8 cellular contexts compared by ENCODE assay signal in genomic region chr20:30289049-30289448, GRCh38.
DNase-seq lines count a peak whose midpoint lies in the region; ATAC-seq and TF ChIP-seq lines count a peak whose summit lies in the region.
"Not testable (repeated sequence)": the region's sequence is repeated elsewhere in the genome, so short reads cannot be mapped to it uniquely, and the experiment has no call there.

No MANE protein-coding gene starts in this region.

- not testable (repeated sequence) for H3K27me3 ChIP-seq in CD4-positive, CD25-positive, alpha-beta regulatory T cell (ENCODE audit: control insufficient read depth, insufficient read depth, low read length); right cardiac atrium (ENCODE audit: control insufficient read depth, insufficient read depth); naive thymus-derived CD4-positive, alpha-beta T cell (ENCODE audit: control insufficient read depth in 2 of 2, insufficient read depth in 2 of 2, low read length in 2 of 2)

- not testable (repeated sequence) for H3K36me3 ChIP-seq in CD4-positive, CD25-positive, alpha-beta regulatory T cell (ENCODE audit: control insufficient read depth, insufficient read depth, low read length); KOPT-K1 (ENCODE audit: insufficient read depth, low read length); naive thymus-derived CD4-positive, alpha-beta T cell (ENCODE audit: control insufficient read depth in 2 of 3, insufficient read depth in 3 of 3, low read length in 3 of 3)

- H3K27ac ChIP-seq in CD4-positive, CD25-positive, alpha-beta regulatory T cell (ENCODE audit: insufficient read depth, low read length, poor library complexity, severe bottlenecking): peak overlapping the region; percentile 41
- H3K27ac ChIP-seq in KOPT-K1 (ENCODE audit: low read depth, low read length, poor library complexity, severe bottlenecking) (peak overlapping the region; percentile 72), right cardiac atrium (ENCODE audit: low read length) (peak overlapping the region; percentile 45)
- H3K27ac ChIP-seq in naive thymus-derived CD4-positive, alpha-beta T cell (ENCODE audit: low read depth, low read length): peak overlapping the region; percentile 65

- WGBS in right cardiac atrium: 38% methylated on average over 11 of the region's 11 CpGs

- not testable (repeated sequence) for TF ChIP-seq CTCF in activated B cell treated with CpG ODN at 0.5 μM for 24 hours (IDR thresholded peaks at IDR 0.05); choroid plexus epithelial cell (conservative IDR thresholded peaks at IDR 0.05; ENCODE audit: low read depth, low read length)

- not testable (repeated sequence) for H3K36me3 Mint-ChIP-seq in CD4-positive, CD25-positive, alpha-beta regulatory T cell; activated B cell treated with CpG ODN at 0.5 μM for 24 hours (ENCODE audit: low read depth); naive thymus-derived CD4-positive, alpha-beta T cell; stimulated activated naive B cell treated with anti-CD40 and anti-IgM and Interleukin-4, amounts not matched to agents 10 μg/mL and 1 μg/mL and 100 μg/mL, for 72 hours

- H3K4me1 ChIP-seq in CD4-positive, CD25-positive, alpha-beta regulatory T cell (ENCODE audit: control insufficient read depth, insufficient read depth, low read length, poor library complexity, severe bottlenecking); right cardiac atrium (ENCODE audit: control insufficient read depth, insufficient read depth, low read length); naive thymus-derived CD4-positive, alpha-beta T cell (ENCODE audit: control insufficient read depth in 2 of 2, insufficient read depth in 2 of 2, low read length in 2 of 2): not testable (repeated sequence)

- not testable (repeated sequence) for ATAC-seq in CD4-positive, CD25-positive, alpha-beta regulatory T cell (ENCODE audit: low read depth in 2 of 2); activated B cell treated with CpG ODN at 0.5 μM for 24 hours (ENCODE audit: low read depth); right cardiac atrium; naive thymus-derived CD4-positive, alpha-beta T cell; stimulated activated naive B cell treated with anti-CD40 and anti-IgM and Interleukin-4, amounts not matched to agents 10 μg/mL and 1 μg/mL and 100 μg/mL, for 72 hours (replicated peaks)

- peak overlapping the region; percentile 41 for H3K4me3 ChIP-seq in CD4-positive, CD25-positive, alpha-beta regulatory T cell (ENCODE audit: low read depth, low read length)
- H3K4me3 ChIP-seq in choroid plexus epithelial cell (ENCODE audit: low read depth, low read length): peak overlapping the region; percentile 39
- H3K4me3 ChIP-seq in right cardiac atrium (ENCODE audit: low read length): not testable (repeated sequence)
- peak overlapping the region; percentile 53 for H3K4me3 ChIP-seq in naive thymus-derived CD4-positive, alpha-beta T cell (ENCODE audit: low read length)

- not testable (repeated sequence) for H3K27me3 Mint-ChIP-seq in CD4-positive, CD25-positive, alpha-beta regulatory T cell; activated B cell treated with CpG ODN at 0.5 μM for 24 hours; naive thymus-derived CD4-positive, alpha-beta T cell; stimulated activated naive B cell treated with anti-CD40 and anti-IgM and Interleukin-4, amounts not matched to agents 10 μg/mL and 1 μg/mL and 100 μg/mL, for 72 hours

- peaks cover 6 to 30% (median 13%) of the 10 kb centered on the region in 4 donors for H3K4me1 Mint-ChIP-seq in CD4-positive, CD25-positive, alpha-beta regulatory T cell
- peaks cover 28% of the 10 kb centered on the region for H3K4me1 Mint-ChIP-seq in activated B cell treated with CpG ODN at 0.5 μM for 24 hours
- H3K4me1 Mint-ChIP-seq in naive thymus-derived CD4-positive, alpha-beta T cell: peaks cover 0 to 48% (median 14%) of the 10 kb centered on the region in 7 donors
- peaks cover 21 to 45% of the 10 kb centered on the region in 2 donors for H3K4me1 Mint-ChIP-seq in stimulated activated naive B cell treated with anti-CD40 and anti-IgM and Interleukin-4, amounts not matched to agents 10 μg/mL and 1 μg/mL and 100 μg/mL, for 72 hours

- intact Hi-C loops in activated B cell treated with CpG ODN at 0.5 μM for 24 hours (cut with micrococcal nuclease): loop anchor here (1.0 kb wide), 1 partner anchor 88 kb away; no protein-coding TSS in a partner anchor
- intact Hi-C loops in right cardiac atrium (cut with DNase I): not testable (repeated sequence)
- intact Hi-C loops in naive thymus-derived CD4-positive, alpha-beta T cell (cut with micrococcal nuclease): loop anchor here in 1 of 2 donors (10.0 kb wide), 2 partner anchors 984 to 1226 kb away; partner anchors contain the start of gene HM13

- peak in 1 of 3 donors; percentile 49 for DNase-seq in CD4-positive, CD25-positive, alpha-beta regulatory T cell
- DNase-seq in activated B cell treated with CpG ODN at 0.5 μM for 24 hours, right cardiac atrium: not testable (repeated sequence)
- DNase-seq in activated naive CD4-positive, alpha-beta T cell treated with Interleukin-2 at 50 U/mL for 16 hours: peak; percentile 34
- DNase-seq in choroid plexus epithelial cell (ENCODE audit: low read depth): peak; percentile 51
- peak in 4 of 9 donors; percentile 20 to 51 (median 28) for DNase-seq in naive thymus-derived CD4-positive, alpha-beta T cell
- peak; percentile 14 for DNase-seq in stimulated activated naive B cell treated with anti-CD40 and anti-IgM and Interleukin-4, amounts not matched to agents 10 μg/mL and 1 μg/mL and 100 μg/mL, for 72 hours

- peaks cover 0 to 12% (median 2%) of the 10 kb centered on the region in 7 donors for H3K9me3 Mint-ChIP-seq in CD4-positive, CD25-positive, alpha-beta regulatory T cell
- H3K9me3 Mint-ChIP-seq in activated B cell treated with CpG ODN at 0.5 μM for 24 hours; stimulated activated naive B cell treated with anti-CD40 and anti-IgM and Interleukin-4, amounts not matched to agents 10 μg/mL and 1 μg/mL and 100 μg/mL, for 72 hours: not testable (repeated sequence)
- peaks cover 0 to 49% (median 0%) of the 10 kb centered on the region in 11 donors for H3K9me3 Mint-ChIP-seq in naive thymus-derived CD4-positive, alpha-beta T cell

- H3K4me3 Mint-ChIP-seq in CD4-positive, CD25-positive, alpha-beta regulatory T cell: peak overlapping the region; percentile 11 to 88 (median 82)
- H3K4me3 Mint-ChIP-seq in activated B cell treated with CpG ODN at 0.5 μM for 24 hours: peak overlapping the region; percentile 85
- H3K4me3 Mint-ChIP-seq in naive thymus-derived CD4-positive, alpha-beta T cell: peak overlapping the region in 9 of 10 donors; percentile 45 to 94 (median 83)
- H3K4me3 Mint-ChIP-seq in stimulated activated naive B cell treated with anti-CD40 and anti-IgM and Interleukin-4, amounts not matched to agents 10 μg/mL and 1 μg/mL and 100 μg/mL, for 72 hours: peak overlapping the region; percentile 85 to 91

- H3K27ac Mint-ChIP-seq in CD4-positive, CD25-positive, alpha-beta regulatory T cell: peak overlapping the region in 2 of 3 donors; percentile 96 to 99
- H3K27ac Mint-ChIP-seq in activated B cell treated with CpG ODN at 0.5 μM for 24 hours: peak overlapping the region; percentile 92
- peak overlapping the region; percentile 1 to 97 (median 94) for H3K27ac Mint-ChIP-seq in naive thymus-derived CD4-positive, alpha-beta T cell
- H3K27ac Mint-ChIP-seq in stimulated activated naive B cell treated with anti-CD40 and anti-IgM and Interleukin-4, amounts not matched to agents 10 μg/mL and 1 μg/mL and 100 μg/mL, for 72 hours: peak overlapping the region; percentile 91

- CTCF ChIA-PET in activated B cell treated with CpG ODN at 0.5 μM for 24 hours (lab: Charles Lee); naive thymus-derived CD4-positive, alpha-beta T cell (lab: Charles Lee): not testable (repeated sequence)

- H3K9me3 ChIP-seq in CD4-positive, CD25-positive, alpha-beta regulatory T cell (ENCODE audit: control insufficient read depth in 2 of 2, low read length in 2 of 2); KOPT-K1 (ENCODE audit: insufficient read depth, low read length, poor library complexity, severe bottlenecking); right cardiac atrium (ENCODE audit: control insufficient read depth, low read length); naive thymus-derived CD4-positive, alpha-beta T cell (ENCODE audit: control insufficient read depth in 2 of 3, low read length in 3 of 3): not testable (repeated sequence)

- POLR2A ChIA-PET in activated B cell treated with CpG ODN at 0.5 μM for 24 hours (lab: Charles Lee); naive thymus-derived CD4-positive, alpha-beta T cell (lab: Charles Lee): not testable (repeated sequence)
